Comparison of ENCODE assay signal across 25 cellular contexts in genomic region chr4:125780747-125781146, GRCh38.
"Had no signal": no experiment of that assay in that cellular context is flagged by ENCODE, and none has a peak within 500 bp of the region (broad histone marks: within the 10 kb centered on the region; RNA-seq: fewer than 3 reads in every experiment).

No MANE protein-coding gene starts in this region.

- DNase-seq: naive B cell; naive thymus-derived CD8-positive, alpha-beta T cell; nephron progenitor cell; nucleus accumbens; pancreas; right cardiac atrium; stimulated activated CD4-positive, alpha-beta T cell treated with anti-CD3 and anti-CD28 coated beads, Interleukin-15, amount 100 ng/mL, for 24 hours; stimulated activated CD4-positive, alpha-beta T cell treated with anti-CD3 and anti-CD28 coated beads, Interleukin-2, amount 100 ng/mL, for 24 hours; stimulated activated CD4-positive, alpha-beta T cell treated with anti-CD3 and anti-CD28 coated beads, Interleukin-2, amount 100 ng/mL, for 48 hours; stimulated activated CD4-positive, alpha-beta T cell treated with anti-CD3 and anti-CD28 coated beads, Interleukin-4, amount 100 ng/mL, for 24 hours; stimulated activated naive B cell treated with anti-CD40 and anti-IgM and Interleukin-4, amounts not matched to agents 10 μg/mL and 1 μg/mL and 100 μg/mL, for 72 hours; stimulated activated naive CD4-positive, alpha-beta T cell treated with Interleukin-2 at 50 U/mL for 16 hours; stomach; testis; tibial artery; transverse colon; upper lobe of right lung had no signal

- H3K27ac ChIP-seq: neutrophil, pancreas, prostate gland, stomach, suprapubic skin, testis, tibial artery, transverse colon, upper lobe of right lung, vagina had no signal

- H3K4me3 ChIP-seq: pancreas, prostate gland, skin epidermis, stomach, suprapubic skin, testis, tibial artery, transverse colon, upper lobe of right lung, vagina had no signal

- ATAC-seq: naive thymus-derived CD8-positive, alpha-beta T cell; natural killer cell treated with Interleukin-12 subunit alpha and Interleukin-12 subunit beta and Interleukin-15 and Interleukin-18, amount 100 ng/mL, for 72 hours; pancreas; right cardiac atrium; stimulated activated effector memory CD8-positive, alpha-beta T cell treated with anti-CD3 and anti-CD28 coated beads, Interleukin-12 subunit alpha, Interleukin-12 subunit beta, amount 100 ng/mL, for 72 hours; stimulated activated naive B cell treated with anti-CD40 and anti-IgM and Interleukin-4, amounts not matched to agents 10 μg/mL and 1 μg/mL and 100 μg/mL, for 72 hours; upper lobe of right lung had no signal

- H3K9me3 ChIP-seq: neutrophil, pancreas, prostate gland, suprapubic skin, testis, tibial artery, transverse colon, upper lobe of right lung, vagina had no signal

- H3K4me1 ChIP-seq: pancreas, prostate gland, stomach, suprapubic skin, testis, tibial artery, transverse colon, upper lobe of right lung, vagina had no signal

- H3K36me3 ChIP-seq: neutrophil, pancreas, prostate gland, stomach, suprapubic skin, tibial artery, transverse colon, upper lobe of right lung, vagina had no signal

- FAIRE-seq: pancreas, urothelium cell line had no signal

- H3K27me3 ChIP-seq: neutrophil, pancreas, stomach, suprapubic skin, testis, tibial artery, transverse colon, upper lobe of right lung, vagina had no signal
